31 cellular contexts compared by ENCODE assay signal in the genomic region with DNA sequence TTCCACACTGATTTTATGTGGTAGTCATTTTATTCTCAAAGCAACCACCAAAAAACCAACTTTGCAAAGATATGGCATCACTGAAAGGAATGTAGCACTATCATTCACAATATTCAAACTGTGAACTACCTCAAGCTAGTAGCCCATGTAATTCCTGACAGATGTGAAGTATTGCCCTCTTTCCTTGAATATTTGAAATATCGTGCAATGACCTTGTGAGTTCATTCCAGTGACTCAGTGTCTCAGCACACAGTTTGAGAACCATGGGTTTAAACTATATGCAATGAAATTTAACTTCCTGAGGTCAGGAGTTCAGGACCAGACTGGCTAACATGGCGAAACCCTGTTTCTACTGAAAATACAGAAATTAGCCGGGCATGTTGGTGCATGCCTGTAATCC. TPM values are rescaled to one million over a fixed set of nuclear protein-coding genes. Genes with fewer than 3 reads are reported as not detected.
DNase-seq lines count a peak whose midpoint lies in the region; ATAC-seq, FAIRE-seq and TF ChIP-seq lines count a peak whose summit lies in the region.
"Had no signal": no experiment of that assay in that cellular context is flagged by ENCODE, and none has a peak within 500 bp of the region (broad histone marks: within the 10 kb centered on the region; RNA-seq: fewer than 3 reads in every experiment).

No MANE protein-coding gene starts in this region.

- H3K4me3 Mint-ChIP-seq in GM23338 (no peak overlapping the region), astrocyte (ENCODE audit: unreplicated experiment) (no peak overlapping the region)
- H3K4me3 Mint-ChIP-seq: activated CD8-positive, alpha-beta T cell treated with anti-CD3 and anti-CD28 coated beads for 36 hours; activated naive CD8-positive, alpha-beta T cell treated with anti-CD3 and anti-CD28 coated beads, Interleukin-2, amount 10 ng/mL, durations not matched to agents 7 days and 5 days; CD14-positive monocyte; type B pancreatic cell had no signal

- 0 out of 2 replicates have a peak, but pooled peaks cover 2% of the 10 kb centered on the region for H3K9me2 ChIP-seq in GM23338 (ENCODE audit: insufficient read depth)

- no peaks in the 10 kb centered on the region for H4K20me1 ChIP-seq in GM23338 (replicated peaks; ENCODE audit: insufficient read depth)
- H4K20me1 ChIP-seq in astrocyte (ENCODE audit: insufficient read depth, low read length) = no peaks in the 10 kb centered on the region

- H3K27ac Mint-ChIP-seq in GM23338 = no peak overlapping the region; the same call in 1 of the 2 replicates
- no peak overlapping the region for H3K27ac Mint-ChIP-seq in astrocyte (ENCODE audit: unreplicated experiment)
- H3K27ac Mint-ChIP-seq: activated CD8-positive, alpha-beta T cell treated with anti-CD3 and anti-CD28 coated beads for 36 hours; activated naive CD8-positive, alpha-beta T cell treated with anti-CD3 and anti-CD28 coated beads, Interleukin-2, amount 10 ng/mL, durations not matched to agents 7 days and 5 days; CD14-positive monocyte; type B pancreatic cell had no signal

- no peaks in the 10 kb centered on the region; the same call in 2 of the 3 replicates for H3K4me1 Mint-ChIP-seq in GM23338
- H3K4me1 Mint-ChIP-seq in astrocyte (ENCODE audit: low read depth, unreplicated experiment) = peaks cover 14% of the 10 kb centered on the region
- H3K4me1 Mint-ChIP-seq: activated naive CD8-positive, alpha-beta T cell treated with anti-CD3 and anti-CD28 coated beads, Interleukin-2, amount 10 ng/mL, durations not matched to agents 7 days and 5 days; CD14-positive monocyte had no signal

- H3K9ac ChIP-seq in astrocyte (ENCODE audit: low read length) = no peak overlapping the region

- H3K27me3 ChIP-seq in GM23338 (ENCODE audit: insufficient read depth) = no peaks in the 10 kb centered on the region
- H3K27me3 ChIP-seq in astrocyte (ENCODE audit: insufficient read depth, low read length) = no peaks in the 10 kb centered on the region
- no peaks in the 10 kb centered on the region for H3K27me3 ChIP-seq in adrenal gland
- H3K27me3 ChIP-seq: brain microvascular endothelial cell, colonic mucosa, heart left ventricle had no signal

- TF ChIP-seq POLR2A in adrenal gland (IDR thresholded peaks at IDR 0.05) = no peak

- H3K79me2 ChIP-seq in GM23338 (replicated peaks; ENCODE audit: insufficient read depth) (no peaks in the 10 kb centered on the region), astrocyte (ENCODE audit: insufficient read depth, low read length) (no peaks in the 10 kb centered on the region)

- peak overlapping the region; percentile 57; the same call in 1 of the 2 replicates for H2AFZ ChIP-seq in GM23338
- no peak overlapping the region for H2AFZ ChIP-seq in astrocyte (ENCODE audit: low read depth, low read length)

- intact Hi-C loops in adrenal gland (cut with DNase I) = no loop called here
- intact Hi-C loops in mucosa of descending colon (cut with DNase I, micrococcal nuclease) = no loop called here

- H3K4me1 ChIP-seq in GM23338 (ENCODE audit: insufficient read depth) = no peaks in the 10 kb centered on the region
- H3K4me1 ChIP-seq in astrocyte (ENCODE audit: insufficient read depth, low read length) = no peaks in the 10 kb centered on the region
- H3K4me1 ChIP-seq in adrenal gland (replicated peaks in 1 of 2) = no peaks in the 10 kb centered on the region
- no peaks in the 10 kb centered on the region for H3K4me1 ChIP-seq in mucosa of descending colon (ENCODE audit: low read depth)
- H3K4me1 ChIP-seq: A549, colonic mucosa, heart left ventricle, psoas muscle had no signal

- ATAC-seq in GM23338 (no peak), mucosa of descending colon (no peak)
- ATAC-seq: A549; activated CD8-positive, alpha-beta T cell treated with anti-CD3 and anti-CD28 coated beads for 36 hours; esophagus mucosa; heart left ventricle; Panc1; psoas muscle had no signal

- in situ Hi-C loops in GM13976 (cut with MboI; ENCODE audit: low sequenced_read_pairs, unreplicated experiment) = no loop called here

- H3K4me3 ChIP-seq in AG09309 (ENCODE audit: control insufficient read depth, low read depth, low read length) (no peak overlapping the region), GM23338 (no peak overlapping the region), astrocyte (ENCODE audit: insufficient read depth, low read depth, low read length) (no peak overlapping the region), foreskin fibroblast (ENCODE audit: low read depth in 1 of 2, low read length in 2 of 2) (no peak overlapping the region), adrenal gland (no peak overlapping the region), mucosa of descending colon (no peak overlapping the region)
- H3K4me3 ChIP-seq: A549, colonic mucosa, heart left ventricle, psoas muscle had no signal

- H3K9me3 ChIP-seq in astrocyte (ENCODE audit: insufficient read depth, low read depth, low read length) (no peaks in the 10 kb centered on the region), adrenal gland (replicated peaks in 1 of 3) (no peaks in the 10 kb centered on the region), mucosa of descending colon (no peaks in the 10 kb centered on the region)
- H3K9me3 ChIP-seq: A549, colonic mucosa, heart left ventricle, psoas muscle had no signal

- FAIRE-seq in astrocyte (lab: Jason Lieb, UNC) = no peak
- FAIRE-seq: A549, GM19239, TTC549 had no signal

- H3K9me3 Mint-ChIP-seq in GM23338 (no peaks in the 10 kb centered on the region), astrocyte (ENCODE audit: unreplicated experiment) (peaks cover 4% of the 10 kb centered on the region)
- H3K9me3 Mint-ChIP-seq: activated CD8-positive, alpha-beta T cell treated with anti-CD3 and anti-CD28 coated beads for 36 hours; activated naive CD8-positive, alpha-beta T cell treated with anti-CD3 and anti-CD28 coated beads, Interleukin-2, amount 10 ng/mL, durations not matched to agents 7 days and 5 days; type B pancreatic cell had no signal

- H3K27me3 Mint-ChIP-seq in GM23338 (ENCODE audit: insufficient read depth, low read depth, poor library complexity) = peaks cover 1% of the 10 kb centered on the region
- H3K27me3 Mint-ChIP-seq in astrocyte (ENCODE audit: low read depth, unreplicated experiment) = no peaks in the 10 kb centered on the region
- H3K27me3 Mint-ChIP-seq: activated CD8-positive, alpha-beta T cell treated with anti-CD3 and anti-CD28 coated beads for 36 hours; activated naive CD8-positive, alpha-beta T cell treated with anti-CD3 and anti-CD28 coated beads, Interleukin-2, amount 10 ng/mL, durations not matched to agents 7 days and 5 days had no signal

- DNase-seq in AG09309 (ENCODE audit: low read depth) = peak; percentile 10
- no peak for DNase-seq in GM23338 (ENCODE audit: low spot score)
- DNase-seq in astrocyte (ENCODE audit: low read depth) = peak; percentile 54
- DNase-seq in foreskin fibroblast = peak; percentile 65 to 77
- no peak for DNase-seq in GM13976 (ENCODE audit: low spot score)
- no peak for DNase-seq in adrenal gland
- DNase-seq in globus pallidus (ENCODE audit: low spot score) = no peak
- no peak for DNase-seq in mucosa of descending colon
- DNase-seq: activated CD4-positive, CD25-positive, alpha-beta regulatory T cell treated with anti-CD3 and anti-CD28 coated beads, Interleukin-2, amount 50 U/mL, for 72 hours; activated CD8-positive, alpha-beta T cell treated with anti-CD3 and anti-CD28 coated beads for 36 hours; activated effector memory CD4-positive, alpha-beta T cell treated with anti-CD3 and anti-CD28 coated beads, Interleukin-2, amount 50 U/mL, for 16 hours; activated naive CD8-positive, alpha-beta T cell treated with anti-CD3 and anti-CD28 coated beads, Interleukin-2, amount 10 ng/mL, durations not matched to agents 7 days and 5 days; activated T-cell treated with anti-CD3 and anti-CD28 coated beads for 4 hours; brain microvascular endothelial cell; colonic mucosa; effector memory CD4-positive, alpha-beta T cell; heart left ventricle; KBM-7; NCI-H2171; NCI-H524; psoas muscle; T-helper 1 cell had no signal

- H3F3A ChIP-seq in GM23338 (replicated peaks; ENCODE audit: low read depth) = no peaks in the 10 kb centered on the region

- no peak overlapping the region for H3K4me2 ChIP-seq in GM23338
- H3K4me2 ChIP-seq in astrocyte (ENCODE audit: low read length) = no peak overlapping the region
- H3K4me2 ChIP-seq: A549 had no signal

- 67 to 74% (median 69%) methylated on average over 3 of the region's 3 CpGs for WGBS in adrenal gland, 4 donors

- H3K27ac ChIP-seq in GM23338 (ENCODE audit: low read depth) (no peak overlapping the region), astrocyte (ENCODE audit: low read depth, low read length) (no peak overlapping the region), adrenal gland (no peak overlapping the region)
- H3K27ac ChIP-seq: A549, brain microvascular endothelial cell, colonic mucosa, heart left ventricle, psoas muscle had no signal

- TF ChIP-seq CTCF in AG09309 (IDR thresholded peaks at IDR 0.05; ENCODE audit: control insufficient read depth, insufficient read depth, low read depth, low read length, missing control alignments) (no peak), GM23338 (conservative IDR thresholded peaks at IDR 0.05; ENCODE audit: low read depth in 2 of 2) (no peak), astrocyte (IDR thresholded peaks at IDR 0.05; ENCODE audit: insufficient read depth, low read depth, low read length) (no peak), foreskin fibroblast (IDR thresholded peaks at IDR 0.05; ENCODE audit: low read depth, low read length) (no peak), GM13976 (IDR thresholded peaks at IDR 0.05; ENCODE audit: borderline replicate concordance, control extremely low read depth, extremely low read depth, insufficient read depth, missing control alignments) (no peak), adrenal gland (IDR thresholded peaks at IDR 0.05) (no peak), mucosa of descending colon (IDR thresholded peaks at IDR 0.05) (no peak)

- H3K36me3 Mint-ChIP-seq in GM23338 (ENCODE audit: low read depth) = no peaks in the 10 kb centered on the region
- H3K36me3 Mint-ChIP-seq in astrocyte (ENCODE audit: low read depth, unreplicated experiment) = no peaks in the 10 kb centered on the region
- H3K36me3 Mint-ChIP-seq: activated naive CD8-positive, alpha-beta T cell treated with anti-CD3 and anti-CD28 coated beads, Interleukin-2, amount 10 ng/mL, durations not matched to agents 7 days and 5 days; CD14-positive monocyte; type B pancreatic cell had no signal

- no peaks in the 10 kb centered on the region for H3K36me3 ChIP-seq in GM23338 (ENCODE audit: insufficient read depth)
- H3K36me3 ChIP-seq in astrocyte (ENCODE audit: insufficient read depth, low read length) = no peaks in the 10 kb centered on the region
- no peaks in the 10 kb centered on the region for H3K36me3 ChIP-seq in adrenal gland (replicated peaks in 1 of 2)
- H3K36me3 ChIP-seq in mucosa of descending colon (ENCODE audit: low read depth) = no peaks in the 10 kb centered on the region
- H3K36me3 ChIP-seq: brain microvascular endothelial cell, colonic mucosa, heart left ventricle had no signal

RNA-seq across cellular contexts. Expression of a gene that starts 20.9 kb away (rescaled TPM):
- total RNA-seq in GM23338 (2014; rRNA removed; shearing (Covaris generic)) = not detected in 2 replicates
- polyA plus RNA-seq in GM23338 (2016; fragmentation: Nextera tagmentation; extraction: Ambion mirVana) = 0.24 TPM in 1 of 2 replicates, not detected in the other
- 0.11 and 0.14 TPM in 2 replicates for total RNA-seq in astrocyte
- not detected for total RNA-seq in adrenal gland
- polyA plus RNA-seq in adrenal gland = not detected
- 10 to 100 TPM in 1 of 3 donors, 1 to 10 TPM in 2; 3.0 to 16.8 (median 5.2) TPM for total RNA-seq in mucosa of descending colon
- total RNA-seq: activated CD8-positive, alpha-beta T cell treated with anti-CD3 and anti-CD28 coated beads for 36 hours; activated naive CD8-positive, alpha-beta T cell treated with anti-CD3 and anti-CD28 coated beads, Interleukin-2, amount 10 ng/mL, durations not matched to agents 7 days and 5 days; esophagus mucosa; heart left ventricle; HT-29; lung microvascular endothelial cell had no signal
- polyA plus RNA-seq: CD14-positive monocyte, heart left ventricle, psoas muscle had no signal

Comparison
In these comparisons a context has a peak if more than half of its experiments do, and no peak if none do; other contexts are left out.
1. DNase-seq: peak in AG09309 (single experiment), astrocyte (single experiment) and foreskin fibroblast (2 of 2); none in GM23338 (single experiment), GM13976 (single experiment), adrenal gland (0 of 7), globus pallidus (single experiment) and mucosa of descending colon (0 of 3).